Comparison of ENCODE assay signal across 8 cellular contexts in genomic region chr3:146544929-146545528, GRCh38. TPM values are rescaled to one million over a fixed set of nuclear protein-coding genes. Genes with fewer than 3 reads are reported as not detected.
DNase-seq lines count a peak whose midpoint lies in the region; ATAC-seq and TF ChIP-seq lines count a peak whose summit lies in the region.

No MANE protein-coding gene starts in this region.

- TF ChIP-seq CTCF in left lung (IDR thresholded peaks at IDR 0.05) (no peak), upper lobe of left lung (IDR thresholded peaks at IDR 0.05) (no peak)

- no peak for TF ChIP-seq POLR2A in upper lobe of left lung (IDR thresholded peaks at IDR 0.05)

- H3K27me3 ChIP-seq in left lung, result no peaks in the 10 kb centered on the region
- H3K27me3 ChIP-seq in upper lobe of left lung, result no peaks in the 10 kb centered on the region

- intact Hi-C loops in left lung (cut with DNase I), result no loop called here

- H3K9me3 ChIP-seq in left lung (no peaks in the 10 kb centered on the region), upper lobe of left lung (no peaks in the 10 kb centered on the region)

- ATAC-seq in left lung, result no peak
- ATAC-seq in upper lobe of left lung (ENCODE audit: low FRiP score in 2 of 2), result no peak
- ATAC-seq in HG03432 (IDR thresholded peaks at IDR 0.05; ENCODE audit: unreplicated experiment), result no peak

- no peaks in the 10 kb centered on the region for H3K27me3 Mint-ChIP-seq in activated naive CD4-positive, alpha-beta T cell treated with anti-CD3 and anti-CD28 coated beads, Interleukin-2, amount 10 ng/mL, durations not matched to agents 7 days and 5 days
- H3K27me3 Mint-ChIP-seq in activated naive CD8-positive, alpha-beta T cell treated with anti-CD3 and anti-CD28 coated beads for 36 hours, result no peaks in the 10 kb centered on the region

- peaks cover 26% of the 10 kb centered on the region for H3K36me3 Mint-ChIP-seq in activated naive CD4-positive, alpha-beta T cell treated with anti-CD3 and anti-CD28 coated beads, Interleukin-2, amount 10 ng/mL, durations not matched to agents 7 days and 5 days
- peaks cover 30% of the 10 kb centered on the region for H3K36me3 Mint-ChIP-seq in activated naive CD8-positive, alpha-beta T cell treated with anti-CD3 and anti-CD28 coated beads for 36 hours

- H3K4me3 ChIP-seq in left lung (peak overlapping the region; percentile 66 to 83), upper lobe of left lung (peak overlapping the region in 3 of 4 donors; percentile 67 to 84 (median 73))

- peak overlapping the region; percentile 93 for H3K27ac Mint-ChIP-seq in activated naive CD4-positive, alpha-beta T cell treated with anti-CD3 and anti-CD28 coated beads, Interleukin-2, amount 10 ng/mL, durations not matched to agents 7 days and 5 days
- H3K27ac Mint-ChIP-seq in activated naive CD8-positive, alpha-beta T cell treated with anti-CD3 and anti-CD28 coated beads for 36 hours, result peak overlapping the region; percentile 93

- H3K4me3 Mint-ChIP-seq in activated naive CD4-positive, alpha-beta T cell treated with anti-CD3 and anti-CD28 coated beads, Interleukin-2, amount 10 ng/mL, durations not matched to agents 7 days and 5 days, result peak overlapping the region; percentile 81
- H3K4me3 Mint-ChIP-seq in activated naive CD8-positive, alpha-beta T cell treated with anti-CD3 and anti-CD28 coated beads for 36 hours, result peak overlapping the region; percentile 89

- CTCF ChIA-PET in activated naive CD4-positive, alpha-beta T cell treated with anti-CD3 and anti-CD28 coated beads, Interleukin-2, amount 10 ng/mL, durations not matched to agents 7 days and 5 days (lab: Charles Lee), result interaction anchor here (0.8 kb wide), 1 partner anchor 32 kb away, joined by 3 read pairs; no protein-coding TSS in a partner anchor

- DNase-seq in activated naive CD4-positive, alpha-beta T cell treated with anti-CD3 and anti-CD28 coated beads, Interleukin-2, amount 10 ng/mL, durations not matched to agents 7 days and 5 days, result no peak
- no peak for DNase-seq in activated naive CD4-positive, alpha-beta T cell treated with Interleukin-2 at 50 U/mL for 16 hours
- DNase-seq in activated naive CD8-positive, alpha-beta T cell treated with anti-CD3 and anti-CD28 coated beads for 36 hours, result no peak
- DNase-seq in left lung (no peak), upper lobe of left lung (no peak), kidney glomerular epithelial cell (lab: John Stamatoyannopoulos, UW) (no peak), globus pallidus (ENCODE audit: low spot score) (no peak)

- H3K36me3 ChIP-seq in left lung, result no peaks in the 10 kb centered on the region
- no peaks in the 10 kb centered on the region for H3K36me3 ChIP-seq in upper lobe of left lung

- 56 to 57% methylated on average over 8 of the region's 8 CpGs for WGBS in upper lobe of left lung, 2 donors

- peaks cover 77% of the 10 kb centered on the region for H3K4me1 Mint-ChIP-seq in activated naive CD4-positive, alpha-beta T cell treated with anti-CD3 and anti-CD28 coated beads, Interleukin-2, amount 10 ng/mL, durations not matched to agents 7 days and 5 days
- peaks cover 55% of the 10 kb centered on the region for H3K4me1 Mint-ChIP-seq in activated naive CD8-positive, alpha-beta T cell treated with anti-CD3 and anti-CD28 coated beads for 36 hours

- H3K4me1 ChIP-seq in left lung (peaks cover 18 to 44% of the 10 kb centered on the region in 2 donors), upper lobe of left lung (peaks cover 20 to 33% (median 26%) of the 10 kb centered on the region in 4 donors)

- peak overlapping the region; percentile 95 to 100 for H3K27ac ChIP-seq in left lung
- H3K27ac ChIP-seq in upper lobe of left lung, result peak overlapping the region; percentile 96 to 100 (median 98)

- TF ChIP-seq EP300 in upper lobe of left lung (IDR thresholded peaks at IDR 0.05), result no peak

- H3K9me3 Mint-ChIP-seq in activated naive CD4-positive, alpha-beta T cell treated with anti-CD3 and anti-CD28 coated beads, Interleukin-2, amount 10 ng/mL, durations not matched to agents 7 days and 5 days, result no peaks in the 10 kb centered on the region
- no peaks in the 10 kb centered on the region for H3K9me3 Mint-ChIP-seq in activated naive CD8-positive, alpha-beta T cell treated with anti-CD3 and anti-CD28 coated beads for 36 hours

RNA-seq across cellular contexts. Expression of gene PLSCR1, which starts 0.6 kb away (rescaled TPM):
- 10 to 100 TPM; 85.2 to 86.5 TPM for total RNA-seq in activated naive CD8-positive, alpha-beta T cell treated with anti-CD3 and anti-CD28 coated beads for 36 hours
- 100 to 1,000 TPM in 1 of 2 donors, 10 to 100 TPM in 1; 92.9 to 126 TPM for total RNA-seq in left lung
- total RNA-seq in upper lobe of left lung, result 100 to 1,000 TPM in 3 of 6 donors, 10 to 100 TPM in 3; 77.4 to 173 (median 97.0) TPM
